ENCODE assay signal across 1 cellular context in genomic region chr2:204504594-204504993, GRCh38.
TF ChIP-seq lines count a peak whose summit lies in the region.

No MANE protein-coding gene starts in this region.

TF ChIP-seq in HepG2, 621 proteins besides CTCF, POLR2A, EP300 and RAD21 (continued from another document):
- no peak for TF ChIP-seq ZNF280D (CRISPR knock-in tag; IDR thresholded peaks at IDR 0.05)
- no peak for TF ChIP-seq ZNF761 (CRISPR knock-in tag; conservative IDR thresholded peaks at IDR 0.05)
- peak; percentile 7; the same call in 1 of the 2 replicates for TF ChIP-seq HNF4A (CRISPR knock-in tag; IDR thresholded peaks at IDR 0.05)
- TF ChIP-seq ATF1 (CRISPR knock-in tag; IDR thresholded peaks at IDR 0.05): no peak
- no peak for TF ChIP-seq PITX1 (CRISPR knock-in tag; IDR thresholded peaks at IDR 0.05)
